Comparison of ENCODE assay signal across 11 cellular contexts in the genomic region with DNA sequence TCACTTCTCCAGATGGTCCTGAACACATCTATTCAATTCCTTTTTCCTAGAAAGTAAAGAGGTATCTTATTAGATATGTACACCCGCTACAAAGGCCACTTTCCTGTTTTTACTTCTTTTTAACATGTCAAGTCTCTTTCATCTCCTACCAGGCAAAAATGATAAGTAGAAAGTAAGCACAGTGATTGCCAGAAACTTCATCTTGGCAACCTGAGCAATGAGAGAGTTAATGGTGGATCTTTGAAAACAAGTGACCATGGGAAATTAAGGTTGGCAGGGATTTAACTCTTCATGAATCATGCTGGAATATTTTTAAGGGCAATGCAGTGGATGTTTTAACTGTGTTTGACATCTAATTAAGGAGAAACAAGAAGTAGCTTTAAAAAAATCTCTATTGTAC. TPM values are rescaled to one million over a fixed set of nuclear protein-coding genes. Genes with fewer than 3 reads are reported as not detected.
DNase-seq lines count a peak whose midpoint lies in the region; TF ChIP-seq lines count a peak whose summit lies in the region.
"Had no signal": no experiment of that assay in that cellular context is flagged by ENCODE, and none has a peak within 500 bp of the region (broad histone marks: within the 10 kb centered on the region; RNA-seq: fewer than 3 reads in every experiment).

No MANE protein-coding gene starts in this region.

- H3K36me3 Mint-ChIP-seq in glutamatergic neuron (ENCODE audit: unreplicated experiment) = no peaks in the 10 kb centered on the region

- peaks cover 2% of the 10 kb centered on the region for H3K27me3 Mint-ChIP-seq in glutamatergic neuron (ENCODE audit: unreplicated experiment)

- H3K36me3 ChIP-seq in H7 (replicated peaks; ENCODE audit: control insufficient read depth, insufficient read depth, low read length) (no peaks in the 10 kb centered on the region), stomach smooth muscle (ENCODE audit: control insufficient read depth in 2 of 2, insufficient read depth in 2 of 2, low read length in 2 of 2) (no peaks in the 10 kb centered on the region)
- H3K36me3 ChIP-seq: vagina had no signal

- no peak overlapping the region for H3K27ac Mint-ChIP-seq in glutamatergic neuron (ENCODE audit: unreplicated experiment)

- peaks cover 6% of the 10 kb centered on the region for H3K9me3 Mint-ChIP-seq in glutamatergic neuron (ENCODE audit: unreplicated experiment)

- H3K4me3 Mint-ChIP-seq in glutamatergic neuron (ENCODE audit: unreplicated experiment) = peak overlapping the region; percentile 14

- no peak for TF ChIP-seq CTCF in glutamatergic neuron (IDR thresholded peaks at IDR 0.05; ENCODE audit: partially characterized antibody, unreplicated experiment)

- H3K9me3 ChIP-seq in stomach smooth muscle (ENCODE audit: control insufficient read depth in 2 of 2, low read length in 2 of 2) = no peaks in the 10 kb centered on the region
- H3K9me3 ChIP-seq: vagina had no signal

- H3K4me1 ChIP-seq in stomach smooth muscle (ENCODE audit: control insufficient read depth, insufficient read depth, low read length) = peaks cover 2% of the 10 kb centered on the region
- H3K4me1 ChIP-seq: vagina had no signal

- H3K4me3 ChIP-seq in H7 (ENCODE audit: insufficient read depth, low read depth, low read length) = peak overlapping the region; percentile 24
- H3K4me3 ChIP-seq in stomach smooth muscle (ENCODE audit: low read length in 2 of 2) = peak overlapping the region; percentile 61 to 78
- H3K4me3 ChIP-seq: vagina had no signal

- H3K9ac ChIP-seq in stomach smooth muscle (ENCODE audit: low read length in 2 of 2) = peak overlapping the region; percentile 20 to 47

- H3K27me3 ChIP-seq in H7 (ENCODE audit: control insufficient read depth, insufficient read depth, low read length) = no peaks in the 10 kb centered on the region
- H3K27me3 ChIP-seq in stomach smooth muscle (ENCODE audit: control insufficient read depth in 1 of 2, insufficient read depth in 2 of 2, low read length in 2 of 2) = no peaks in the 10 kb centered on the region
- H3K27me3 ChIP-seq: vagina had no signal

- H3K27ac ChIP-seq in stomach smooth muscle (ENCODE audit: low read length) = peak overlapping the region; percentile 3
- H3K27ac ChIP-seq: vagina, VCaP had no signal

- DNase-seq in H7 (no peak), SW480 (ENCODE audit: low spot score) (peak; percentile 34), glutamatergic neuron (no peak), NCI-H1436 treated with DMSO at 0.1 percent for 48 hours (lab: John Stamatoyannopoulos, UW) (no peak), cerebellum (ENCODE audit: low spot score) (no peak), NCI-H510A (lab: John Stamatoyannopoulos, UW) (no peak)
- DNase-seq: activated T-cell treated with anti-CD3 and anti-CD28 coated beads, Interleukin-2, amount 50 U/mL, for 48 hours; DMS79 treated with DMSO at 0.1 percent for 48 hours had no signal

- peaks cover 20% of the 10 kb centered on the region for H3K4me1 Mint-ChIP-seq in glutamatergic neuron (ENCODE audit: low read depth, unreplicated experiment)

RNA-seq across cellular contexts. Expression of a gene that starts 2.7 kb away (rescaled TPM):
- total RNA-seq in H7 (2014; rRNA removed; shearing (Covaris generic)) = 22.1 and 25.7 TPM in 2 replicates
- total RNA-seq in glutamatergic neuron (ENCODE audit: unreplicated experiment) (16.3 TPM), cerebellum (36.0 TPM)
